ENCODE assay signal across 8 cellular contexts in genomic region chr11:63918576-63919171, GRCh38. TPM values are rescaled to one million over a fixed set of nuclear protein-coding genes. Genes with fewer than 3 reads are reported as not detected.
A peak's percentile ranks its signal among the peaks of the same experiment; 100 is the strongest.
DNase-seq lines count a peak whose midpoint lies in the region; ATAC-seq and TF ChIP-seq lines count a peak whose summit lies in the region.

No MANE protein-coding gene starts in this region.

- H3K9me3 Mint-ChIP-seq in activated naive CD8-positive, alpha-beta T cell (ENCODE audit: low read depth): no peaks in the 10 kb centered on the region
- no peaks in the 10 kb centered on the region for H3K9me3 Mint-ChIP-seq in activated naive CD8-positive, alpha-beta T cell treated with anti-CD3 and anti-CD28 coated beads for 36 hours
- no peaks in the 10 kb centered on the region for H3K9me3 Mint-ChIP-seq in activated T-helper 1 cell treated with anti-CD3 and anti-CD28 coated beads, Interleukin-12 subunit alpha, Interleukin-12 subunit beta, Interleukin-2, Interleukin-4 antibody, amounts not matched to agents 30 ng/mL and 10 ng/mL and 1 ng/mL, durations not matched to agents 14 hours and 24 hours and 36 hours

- H3K27me3 ChIP-seq in lower lobe of right lung (ENCODE audit: low read depth): no peaks in the 10 kb centered on the region
- peaks cover 0 to 17% (median 0%) of the 10 kb centered on the region in 4 donors for H3K27me3 ChIP-seq in upper lobe of left lung

- ATAC-seq in lower lobe of right lung (no peak), upper lobe of left lung (ENCODE audit: low FRiP score in 2 of 2) (peak in 1 of 2 donors; percentile 2), HG03565 (IDR thresholded peaks at IDR 0.05; ENCODE audit: unreplicated experiment) (no peak)

- intact Hi-C loops in activated T-helper 1 cell treated with anti-CD3 and anti-CD28 coated beads, Interleukin-12 subunit alpha, Interleukin-12 subunit beta, Interleukin-2, Interleukin-4 antibody, amounts not matched to agents 30 ng/mL and 10 ng/mL and 1 ng/mL, durations not matched to agents 14 hours and 24 hours and 36 hours (cut with micrococcal nuclease): no loop called here
- intact Hi-C loops in lower lobe of right lung (cut with DNase I): no loop called here

- peak overlapping the region; percentile 13 for H3K4me3 Mint-ChIP-seq in activated naive CD8-positive, alpha-beta T cell
- no peak overlapping the region for H3K4me3 Mint-ChIP-seq in activated naive CD8-positive, alpha-beta T cell treated with anti-CD3 and anti-CD28 coated beads for 36 hours
- peak overlapping the region; percentile 45 for H3K4me3 Mint-ChIP-seq in activated T-helper 1 cell treated with anti-CD3 and anti-CD28 coated beads, Interleukin-12 subunit alpha, Interleukin-12 subunit beta, Interleukin-2, Interleukin-4 antibody, amounts not matched to agents 30 ng/mL and 10 ng/mL and 1 ng/mL, durations not matched to agents 14 hours and 24 hours and 36 hours

- H3K4me3 ChIP-seq in lower lobe of right lung (peak overlapping the region; percentile 36), upper lobe of left lung (peak overlapping the region in 2 of 4 donors; percentile 27 to 35)

- TF ChIP-seq CTCF in lower lobe of right lung (IDR thresholded peaks at IDR 0.05): no peak
- no peak for TF ChIP-seq CTCF in upper lobe of left lung (IDR thresholded peaks at IDR 0.05)

- TF ChIP-seq POLR2A in upper lobe of left lung (IDR thresholded peaks at IDR 0.05): no peak

- peaks cover 48% of the 10 kb centered on the region for H3K4me1 ChIP-seq in lower lobe of right lung
- H3K4me1 ChIP-seq in upper lobe of left lung: peaks cover 44 to 62% (median 50%) of the 10 kb centered on the region in 4 donors

- H3K27ac Mint-ChIP-seq in activated naive CD8-positive, alpha-beta T cell: no peak overlapping the region
- no peak overlapping the region for H3K27ac Mint-ChIP-seq in activated naive CD8-positive, alpha-beta T cell treated with anti-CD3 and anti-CD28 coated beads for 36 hours
- H3K27ac Mint-ChIP-seq in activated T-helper 1 cell treated with anti-CD3 and anti-CD28 coated beads, Interleukin-12 subunit alpha, Interleukin-12 subunit beta, Interleukin-2, Interleukin-4 antibody, amounts not matched to agents 30 ng/mL and 10 ng/mL and 1 ng/mL, durations not matched to agents 14 hours and 24 hours and 36 hours: no peak overlapping the region

- H3K36me3 ChIP-seq in lower lobe of right lung (no peaks in the 10 kb centered on the region), upper lobe of left lung (no peaks in the 10 kb centered on the region)

- 52 to 61% methylated on average over 6 to 8 of the region's 8 CpGs for WGBS in upper lobe of left lung, 2 donors

- peaks cover 13% of the 10 kb centered on the region for H3K4me1 Mint-ChIP-seq in activated naive CD8-positive, alpha-beta T cell (ENCODE audit: low read depth)
- H3K4me1 Mint-ChIP-seq in activated naive CD8-positive, alpha-beta T cell treated with anti-CD3 and anti-CD28 coated beads for 36 hours: peaks cover 13% of the 10 kb centered on the region
- peaks cover 9% of the 10 kb centered on the region for H3K4me1 Mint-ChIP-seq in activated T-helper 1 cell treated with anti-CD3 and anti-CD28 coated beads, Interleukin-12 subunit alpha, Interleukin-12 subunit beta, Interleukin-2, Interleukin-4 antibody, amounts not matched to agents 30 ng/mL and 10 ng/mL and 1 ng/mL, durations not matched to agents 14 hours and 24 hours and 36 hours (ENCODE audit: low read depth)

- peak overlapping the region; percentile 28 for H3K27ac ChIP-seq in lower lobe of right lung
- H3K27ac ChIP-seq in upper lobe of left lung: peak overlapping the region; percentile 15 to 76 (median 65)

- no peaks in the 10 kb centered on the region for H3K27me3 Mint-ChIP-seq in activated naive CD8-positive, alpha-beta T cell
- peaks cover 3% of the 10 kb centered on the region for H3K27me3 Mint-ChIP-seq in activated naive CD8-positive, alpha-beta T cell treated with anti-CD3 and anti-CD28 coated beads for 36 hours
- peaks cover 29% of the 10 kb centered on the region for H3K27me3 Mint-ChIP-seq in activated T-helper 1 cell treated with anti-CD3 and anti-CD28 coated beads, Interleukin-12 subunit alpha, Interleukin-12 subunit beta, Interleukin-2, Interleukin-4 antibody, amounts not matched to agents 30 ng/mL and 10 ng/mL and 1 ng/mL, durations not matched to agents 14 hours and 24 hours and 36 hours (ENCODE audit: insufficient read depth)

- no peaks in the 10 kb centered on the region for H3K36me3 Mint-ChIP-seq in activated naive CD8-positive, alpha-beta T cell
- H3K36me3 Mint-ChIP-seq in activated naive CD8-positive, alpha-beta T cell treated with anti-CD3 and anti-CD28 coated beads for 36 hours: no peaks in the 10 kb centered on the region
- no peaks in the 10 kb centered on the region for H3K36me3 Mint-ChIP-seq in activated T-helper 1 cell treated with anti-CD3 and anti-CD28 coated beads, Interleukin-12 subunit alpha, Interleukin-12 subunit beta, Interleukin-2, Interleukin-4 antibody, amounts not matched to agents 30 ng/mL and 10 ng/mL and 1 ng/mL, durations not matched to agents 14 hours and 24 hours and 36 hours (ENCODE audit: low read depth)

- DNase-seq in activated naive CD8-positive, alpha-beta T cell treated with anti-CD3 and anti-CD28 coated beads for 36 hours: no peak
- no peak for DNase-seq in activated T-helper 1 cell treated with anti-CD3 and anti-CD28 coated beads, Interleukin-12 subunit alpha, Interleukin-12 subunit beta, Interleukin-2, Interleukin-4 antibody, amounts not matched to agents 30 ng/mL and 10 ng/mL and 1 ng/mL, durations not matched to agents 14 hours and 24 hours and 36 hours (ENCODE audit: low spot score)
- DNase-seq in lower lobe of right lung: no peak
- no peak for DNase-seq in upper lobe of left lung
- DNase-seq in NCI-H774 (lab: John Stamatoyannopoulos, UW): no peak
- DNase-seq in activated CD4-positive, alpha-beta T cell treated with anti-CD3 and anti-CD28 coated beads for 1 hour: no peak

- no peak for TF ChIP-seq EP300 in upper lobe of left lung (IDR thresholded peaks at IDR 0.05)

- no peaks in the 10 kb centered on the region for H3K9me3 ChIP-seq in lower lobe of right lung
- no peaks in the 10 kb centered on the region for H3K9me3 ChIP-seq in upper lobe of left lung

RNA-seq across cellular contexts. Expression of gene RCOR2, which starts 1.7 kb away (rescaled TPM):
- under 1 TPM; 0.58 to 0.82 TPM for total RNA-seq in activated naive CD8-positive, alpha-beta T cell treated with anti-CD3 and anti-CD28 coated beads for 36 hours
- 0.21 and 0.34 TPM in 2 replicates for total RNA-seq in activated T-helper 1 cell treated with anti-CD3 and anti-CD28 coated beads, Interleukin-12 subunit alpha, Interleukin-12 subunit beta, Interleukin-2, Interleukin-4 antibody, amounts not matched to agents 30 ng/mL and 10 ng/mL and 1 ng/mL, durations not matched to agents 14 hours and 24 hours and 36 hours
- total RNA-seq in lower lobe of right lung (0.18 TPM), upper lobe of left lung (under 1 TPM in 2 of 6 donors, not detected in 4; 0.14 to 0.40 TPM)

RNA-seq across cellular contexts. Expression of gene NAA40, which starts 20.1 kb away (rescaled TPM):
- total RNA-seq in activated naive CD8-positive, alpha-beta T cell treated with anti-CD3 and anti-CD28 coated beads for 36 hours: 10 to 100 TPM; 18.3 to 21.6 TPM
- 25.3 and 31.6 TPM in 2 replicates for total RNA-seq in activated T-helper 1 cell treated with anti-CD3 and anti-CD28 coated beads, Interleukin-12 subunit alpha, Interleukin-12 subunit beta, Interleukin-2, Interleukin-4 antibody, amounts not matched to agents 30 ng/mL and 10 ng/mL and 1 ng/mL, durations not matched to agents 14 hours and 24 hours and 36 hours
- total RNA-seq in lower lobe of right lung: 20.4 TPM
- total RNA-seq in upper lobe of left lung: 10 to 100 TPM in 5 of 6 donors, 1 to 10 TPM in 1; 7.8 to 41.9 (median 16.5) TPM

RNA-seq across cellular contexts. Expression of gene COX8A, which starts 55.7 kb away (rescaled TPM):
- total RNA-seq in activated naive CD8-positive, alpha-beta T cell treated with anti-CD3 and anti-CD28 coated beads for 36 hours: 100 to 1,000 TPM; 450 to 466 TPM
- total RNA-seq in activated T-helper 1 cell treated with anti-CD3 and anti-CD28 coated beads, Interleukin-12 subunit alpha, Interleukin-12 subunit beta, Interleukin-2, Interleukin-4 antibody, amounts not matched to agents 30 ng/mL and 10 ng/mL and 1 ng/mL, durations not matched to agents 14 hours and 24 hours and 36 hours: 289 and 291 TPM in 2 replicates
- total RNA-seq in lower lobe of right lung (212 TPM), upper lobe of left lung (100 to 1,000 TPM; 184 to 510 (median 271) TPM)
